In genomic region chr3:6644070-6644929, GRCh38 we compare ENCODE assay signal across 23 cellular contexts.
DNase-seq lines count a peak whose midpoint lies in the region; ATAC-seq lines count a peak whose summit lies in the region.
"Had no signal": no experiment of that assay in that cellular context is flagged by ENCODE, and none has a peak within 500 bp of the region (broad histone marks: within the 10 kb centered on the region; RNA-seq: fewer than 3 reads in every experiment).

No MANE protein-coding gene starts in this region.

- H2AK5ac ChIP-seq in mesendoderm (ENCODE audit: low read length), result no peak overlapping the region

- no peaks in the 10 kb centered on the region for H3K4me1 ChIP-seq in mesendoderm (ENCODE audit: control insufficient read depth, low read depth, low read length)
- H3K4me1 ChIP-seq: body of pancreas, parathyroid adenoma had no signal

- no CpG with 5 or more reads among the region's 5 CpGs for WGBS in mesendoderm (ENCODE audit: extremely low coverage, insufficient coverage, low lambda C conversion rate)

- no peaks in the 10 kb centered on the region for H3K36me3 ChIP-seq in mesendoderm (ENCODE audit: control insufficient read depth, insufficient read depth, low read length)
- H3K36me3 ChIP-seq: thoracic aorta had no signal

- H4K5ac ChIP-seq in mesendoderm (ENCODE audit: low read length), result no peak overlapping the region

- H3K36me3 Mint-ChIP-seq in stimulated activated memory B cell treated with anti-CD40 and anti-IgM and Interleukin-4, amounts not matched to agents 10 μg/mL and 1 μg/mL and 100 μg/mL, for 72 hours, result no peaks in the 10 kb centered on the region
- H3K36me3 Mint-ChIP-seq: CD4-positive, alpha-beta memory T cell had no signal

- no peaks in the 10 kb centered on the region for H3K9me3 Mint-ChIP-seq in stimulated activated memory B cell treated with anti-CD40 and anti-IgM and Interleukin-4, amounts not matched to agents 10 μg/mL and 1 μg/mL and 100 μg/mL, for 72 hours

- DNase-seq in NCI-H146 (lab: John Stamatoyannopoulos, UW), result peak; percentile 20
- no peak for DNase-seq in NCI-H146 treated with DMSO at 0.1 percent for 48 hours (lab: John Stamatoyannopoulos, UW; ENCODE audit: unreplicated experiment)
- DNase-seq in NCI-H2029 treated with DMSO at 0.1 percent for 48 hours (lab: John Stamatoyannopoulos, UW), result peak; percentile 74
- peak; percentile 14 for DNase-seq in mesendoderm
- DNase-seq in activated CD8-positive, alpha-beta memory T cell treated with anti-CD3 and anti-CD28 coated beads, Interleukin-2, amount 50 U/mL, for 48 hours, result no peak
- no peak for DNase-seq in DMS79 treated with DMSO at 0.1 percent for 48 hours (lab: John Stamatoyannopoulos, UW)
- DNase-seq: 8988T; activated CD4-positive, alpha-beta memory T cell treated with anti-CD3 and anti-CD28 coated beads, Interleukin-2, amount 10 ng/mL, durations not matched to agents 7 days and 5 days; activated effector memory CD4-positive, alpha-beta T cell treated with Interleukin-2 at 50 U/mL for 16 hours; body of pancreas; CD4-positive, alpha-beta memory T cell; effector memory CD4-positive, alpha-beta T cell; foreskin melanocyte; Karpas-422; NCI-H2171; stimulated activated CD4-positive, alpha-beta T cell treated with anti-CD3 and anti-CD28 coated beads, Interleukin-12 subunit alpha, Interleukin-12 subunit beta, amount 100 ng/mL, for 4 hours; T-helper 2 cell had no signal

- no peaks in the 10 kb centered on the region for H3K79me2 ChIP-seq in mesendoderm (ENCODE audit: control insufficient read depth, insufficient read depth, low read length)
- H3K79me2 ChIP-seq: parathyroid adenoma had no signal

- H3K4me2 ChIP-seq in mesendoderm (ENCODE audit: low read length), result no peak overlapping the region

- ATAC-seq in HG02798 (IDR thresholded peaks at IDR 0.05; ENCODE audit: poor library complexity, unreplicated experiment), result peak; percentile 64
- no peak for ATAC-seq in stimulated activated memory B cell treated with anti-CD40 and anti-IgM and Interleukin-4, amounts not matched to agents 10 μg/mL and 1 μg/mL and 100 μg/mL, for 72 hours
- ATAC-seq: body of pancreas, HCT116, Panc1 had no signal

- H3K27me3 ChIP-seq in mesendoderm (ENCODE audit: insufficient read depth, low read length, poor library complexity), result no peaks in the 10 kb centered on the region
- H3K27me3 ChIP-seq: body of pancreas had no signal

- H2BK15ac ChIP-seq in mesendoderm (replicated peaks; ENCODE audit: low read depth), result no peak overlapping the region

- no peak overlapping the region for H3K4me3 ChIP-seq in mesendoderm (ENCODE audit: low read length)
- H3K4me3 ChIP-seq: body of pancreas, thoracic aorta had no signal

- no peak overlapping the region for H2BK5ac ChIP-seq in mesendoderm (ENCODE audit: low read length)

- no peaks in the 10 kb centered on the region for H3K27me3 Mint-ChIP-seq in stimulated activated memory B cell treated with anti-CD40 and anti-IgM and Interleukin-4, amounts not matched to agents 10 μg/mL and 1 μg/mL and 100 μg/mL, for 72 hours
- H3K27me3 Mint-ChIP-seq: activated CD4-positive, alpha-beta memory T cell treated with anti-CD3 and anti-CD28 coated beads, Interleukin-2, amount 10 ng/mL, durations not matched to agents 7 days and 5 days; CD4-positive, alpha-beta memory T cell had no signal

- no peak overlapping the region for H3K18ac ChIP-seq in mesendoderm (ENCODE audit: low read length)

- no peak overlapping the region for H3K27ac ChIP-seq in mesendoderm (ENCODE audit: low read depth, low read length)
- H3K27ac ChIP-seq: body of pancreas, parathyroid adenoma, thoracic aorta had no signal

- no peak overlapping the region for H2BK120ac ChIP-seq in mesendoderm (ENCODE audit: low read depth, low read length)

- no peaks in the 10 kb centered on the region for H3K4me1 Mint-ChIP-seq in stimulated activated memory B cell treated with anti-CD40 and anti-IgM and Interleukin-4, amounts not matched to agents 10 μg/mL and 1 μg/mL and 100 μg/mL, for 72 hours
- H3K4me1 Mint-ChIP-seq: activated CD4-positive, alpha-beta memory T cell treated with anti-CD3 and anti-CD28 coated beads, Interleukin-2, amount 10 ng/mL, durations not matched to agents 7 days and 5 days; CD4-positive, alpha-beta memory T cell had no signal

- no peak overlapping the region for H3K27ac Mint-ChIP-seq in stimulated activated memory B cell treated with anti-CD40 and anti-IgM and Interleukin-4, amounts not matched to agents 10 μg/mL and 1 μg/mL and 100 μg/mL, for 72 hours
- H3K27ac Mint-ChIP-seq: activated CD4-positive, alpha-beta memory T cell treated with anti-CD3 and anti-CD28 coated beads, Interleukin-2, amount 10 ng/mL, durations not matched to agents 7 days and 5 days; CD4-positive, alpha-beta memory T cell had no signal

- H3K9ac ChIP-seq in mesendoderm (ENCODE audit: low read length), result no peak overlapping the region
- H3K9ac ChIP-seq: parathyroid adenoma had no signal

- H3K23ac ChIP-seq in mesendoderm (ENCODE audit: low read length), result no peak overlapping the region

- no peak overlapping the region for H3K4me3 Mint-ChIP-seq in stimulated activated memory B cell treated with anti-CD40 and anti-IgM and Interleukin-4, amounts not matched to agents 10 μg/mL and 1 μg/mL and 100 μg/mL, for 72 hours
- H3K4me3 Mint-ChIP-seq: activated CD4-positive, alpha-beta memory T cell treated with anti-CD3 and anti-CD28 coated beads, Interleukin-2, amount 10 ng/mL, durations not matched to agents 7 days and 5 days; CD4-positive, alpha-beta memory T cell had no signal

- H3K79me1 ChIP-seq in mesendoderm (ENCODE audit: low read length), result no peaks in the 10 kb centered on the region

- H3K4ac ChIP-seq in mesendoderm (ENCODE audit: low read depth, low read length), result no peak overlapping the region

- no peak overlapping the region for H3K56ac ChIP-seq in mesendoderm (ENCODE audit: low read length)

- no peak overlapping the region for H4K8ac ChIP-seq in mesendoderm (ENCODE audit: low read depth, low read length)

Comparison
In these comparisons a context has a peak if more than half of its experiments do, and no peak if none do; other contexts are left out.
1. DNase-seq: peak in NCI-H146 (single experiment), NCI-H2029 treated with DMSO at 0.1 percent for 48 hours (single experiment) and mesendoderm (single experiment); none in NCI-H146 treated with DMSO at 0.1 percent for 48 hours (single experiment), activated CD8-positive, alpha-beta memory T cell treated with anti-CD3 and anti-CD28 coated beads, Interleukin-2, amount 50 U/mL, for 48 hours (single experiment) and DMS79 treated with DMSO at 0.1 percent for 48 hours (single experiment).